ENCODE assay signal across 8 cellular contexts in the genomic region with DNA sequence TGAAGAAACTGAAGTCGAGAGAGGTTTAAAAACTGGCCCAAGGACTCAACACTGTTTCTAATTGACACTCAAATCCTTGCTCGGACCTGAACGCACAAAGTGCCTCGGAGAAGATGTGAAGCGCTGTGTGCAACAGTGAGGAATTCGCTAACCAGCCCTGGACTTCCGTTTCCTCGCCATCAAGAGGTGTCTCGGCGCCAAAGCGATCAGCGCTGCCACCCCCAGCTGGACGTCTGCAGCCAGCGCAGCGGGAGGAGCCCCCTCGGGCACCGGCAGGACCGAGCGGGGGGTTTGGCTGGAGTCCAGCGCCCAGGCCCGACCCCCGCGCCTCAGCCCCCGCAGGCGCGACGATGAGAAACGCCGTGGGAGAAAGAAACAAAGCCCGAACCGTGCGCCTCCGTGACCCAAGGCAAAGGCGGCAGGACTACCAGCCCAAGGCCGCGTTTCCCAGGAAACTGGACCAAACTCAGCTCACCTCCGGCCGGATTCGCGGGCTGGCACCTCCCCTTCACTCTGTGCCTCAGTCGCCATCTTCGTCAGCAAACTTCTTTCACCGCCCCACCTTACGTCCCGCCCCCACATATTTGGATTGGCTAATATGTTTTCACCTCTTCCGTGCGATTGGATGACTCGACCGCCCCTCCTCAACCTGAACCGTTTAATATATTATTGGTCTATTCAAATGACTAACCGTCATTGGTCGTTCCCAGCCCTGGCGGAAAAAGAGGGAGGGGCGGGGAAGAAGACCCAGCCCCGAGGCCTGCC. TPM values are rescaled to one million over a fixed set of nuclear protein-coding genes. Genes with fewer than 3 reads are reported as not detected.
A peak's percentile ranks its signal among the peaks of the same experiment; 100 is the strongest.
DNase-seq lines count a peak whose midpoint lies in the region; ATAC-seq and TF ChIP-seq lines count a peak whose summit lies in the region.

A gene with protein sequence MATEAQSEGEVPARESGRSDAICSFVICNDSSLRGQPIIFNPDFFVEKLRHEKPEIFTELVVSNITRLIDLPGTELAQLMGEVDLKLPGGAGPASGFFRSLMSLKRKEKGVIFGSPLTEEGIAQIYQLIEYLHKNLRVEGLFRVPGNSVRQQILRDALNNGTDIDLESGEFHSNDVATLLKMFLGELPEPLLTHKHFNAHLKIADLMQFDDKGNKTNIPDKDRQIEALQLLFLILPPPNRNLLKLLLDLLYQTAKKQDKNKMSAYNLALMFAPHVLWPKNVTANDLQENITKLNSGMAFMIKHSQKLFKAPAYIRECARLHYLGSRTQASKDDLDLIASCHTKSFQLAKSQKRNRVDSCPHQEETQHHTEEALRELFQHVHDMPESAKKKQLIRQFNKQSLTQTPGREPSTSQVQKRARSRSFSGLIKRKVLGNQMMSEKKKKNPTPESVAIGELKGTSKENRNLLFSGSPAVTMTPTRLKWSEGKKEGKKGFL (minus strand): TSS at position 541 of the 765 bp plus-strand sequence. CDS start 10 bp downstream, at position 531.

- TF ChIP-seq CTCF in GM12864 (IDR thresholded peaks at IDR 0.05; ENCODE audit: low read depth, low read length, missing control alignments) (no peak), omental fat pad (IDR thresholded peaks at IDR 0.05) (no peak), thoracic aorta (IDR thresholded peaks at IDR 0.05) (no peak)

- H3K27ac ChIP-seq in thoracic aorta: peak within 1 kb of the TSS; percentile 85 to 96

- H3K36me3 ChIP-seq in thoracic aorta: no peaks in the 10 kb centered on the region

- peak; percentile 97 for DNase-seq in GM12864 (ENCODE audit: low read depth)
- peak; percentile 88 for DNase-seq in NCI-H1105 (lab: John Stamatoyannopoulos, UW)
- peak; percentile 99 for DNase-seq in SKM-1 treated with dmso at 0.1 percent for 144 hours (lab: John Stamatoyannopoulos, UW; ENCODE audit: unreplicated experiment)
- peak; percentile 99 for DNase-seq in glomerular visceral epithelial cell (ENCODE audit: extremely low spot score)
- peak; percentile 74 for DNase-seq in omental fat pad (ENCODE audit: low spot score)
- DNase-seq in thoracic aorta (ENCODE audit: low spot score): peak; percentile 95

- H3K4me1 ChIP-seq in thoracic aorta (ENCODE audit: control insufficient read depth in 1 of 2, low read depth in 2 of 2): peaks cover 7 to 8% of the 10 kb centered on the region in 2 donors

- H3K9me3 ChIP-seq in thoracic aorta: no peaks in the 10 kb centered on the region

- H3K4me3 Mint-ChIP-seq in activated naive CD8-positive, alpha-beta T cell: peak within 1 kb of the TSS; percentile 90

- H3K27me3 Mint-ChIP-seq in activated naive CD8-positive, alpha-beta T cell: no peaks in the 10 kb centered on the region

- no peaks in the 10 kb centered on the region for H3K27me3 ChIP-seq in thoracic aorta (replicated peaks; ENCODE audit: insufficient read depth)

- H3K4me3 ChIP-seq in GM12864 (ENCODE audit: low read depth, low read length) (peak within 1 kb of the TSS; percentile 90), thoracic aorta (peak within 1 kb of the TSS; percentile 94)

- peaks cover 17% of the 10 kb centered on the region for H3K4me1 Mint-ChIP-seq in activated naive CD8-positive, alpha-beta T cell (ENCODE audit: low read depth)

- no peaks in the 10 kb centered on the region for H3K9me3 Mint-ChIP-seq in activated naive CD8-positive, alpha-beta T cell (ENCODE audit: low read depth)

- H3K27ac Mint-ChIP-seq in activated naive CD8-positive, alpha-beta T cell: peak within 1 kb of the TSS; percentile 72

- no peaks in the 10 kb centered on the region for H3K36me3 Mint-ChIP-seq in activated naive CD8-positive, alpha-beta T cell

- ATAC-seq in HG02623 (IDR thresholded peaks at IDR 0.05; ENCODE audit: unreplicated experiment) (peak; percentile 95), omental fat pad (ENCODE audit: low FRiP score) (peak; percentile 99), thoracic aorta (ENCODE audit: insufficient number of reproducible peaks, low FRiP score, low read depth) (peak; percentile 100)

RNA-seq across cellular contexts. Expression of the gene that starts here (rescaled TPM):
- total RNA-seq in omental fat pad (10 to 100 TPM in 1 of 4 donors, 1 to 10 TPM in 3; 4.5 to 19.4 (median 5.3) TPM), thoracic aorta (10 to 100 TPM in 1 of 2 donors, 1 to 10 TPM in 1; 3.5 to 27.1 TPM)

Comparison
In these comparisons a context has a peak if more than half of its experiments do, and no peak if none do; other contexts are left out.
1. Peak in every context shown above with its lines: DNase-seq, ATAC-seq, H3K4me3 ChIP-seq and H3K27ac ChIP-seq.